18 cellular contexts compared by ENCODE assay signal in genomic region chr5:2696156-2696807, GRCh38. TPM values are rescaled to one million over a fixed set of nuclear protein-coding genes. Genes with fewer than 3 reads are reported as not detected.
"Had no signal": no experiment of that assay in that cellular context is flagged by ENCODE, and none has a peak within 500 bp of the region (broad histone marks: within the 10 kb centered on the region; RNA-seq: fewer than 3 reads in every experiment).

No MANE protein-coding gene starts in this region.

- H3K4me1 Mint-ChIP-seq: immature natural killer cell, nephron had no signal

- H3K4me3 ChIP-seq: coronary artery, heart right ventricle, left ventricle myocardium inferior, lower lobe of right lung, ovary, right atrium auricular region, suprapubic skin, thyroid gland had no signal

- H3K36me3 ChIP-seq: heart right ventricle, left ventricle myocardium inferior, lower lobe of right lung, neutrophil, ovary, right atrium auricular region, suprapubic skin, thyroid gland had no signal

- H3K27ac Mint-ChIP-seq: immature natural killer cell, nephron, type B pancreatic cell had no signal

- H3K4me1 ChIP-seq: heart right ventricle, left ventricle myocardium inferior, lower lobe of right lung, right atrium auricular region, suprapubic skin, thyroid gland had no signal

- H3K4me3 Mint-ChIP-seq: immature natural killer cell, nephron, type B pancreatic cell had no signal

- ATAC-seq: heart right ventricle; lower lobe of right lung; stimulated activated naive CD8-positive, alpha-beta T cell treated with anti-CD3 and anti-CD28 coated beads, Interleukin-15, Interleukin-2, amounts not matched to agents 100 U/mL and 50 U/mL, for 24 hours had no signal

- DNase-seq: effector CD4-positive, alpha-beta T cell; heart right ventricle; immature natural killer cell; left ventricle myocardium inferior; lower lobe of right lung; mesenchymal stem cell; midbrain; ovary; small intestine; stimulated activated CD4-positive, alpha-beta T cell treated with anti-CD3 and anti-CD28 coated beads, Interleukin-12 subunit alpha, Interleukin-12 subunit beta, amount 100 ng/mL, for 4 hours; stimulated activated naive CD8-positive, alpha-beta T cell treated with anti-CD3 and anti-CD28 coated beads, Interleukin-15, Interleukin-2, amounts not matched to agents 100 U/mL and 50 U/mL, for 24 hours; thyroid gland had no signal

- H3K9me3 ChIP-seq: lower lobe of right lung, neutrophil, ovary, suprapubic skin, thyroid gland had no signal

- H3K36me3 Mint-ChIP-seq: immature natural killer cell, type B pancreatic cell had no signal

- H3K27ac ChIP-seq: coronary artery, heart right ventricle, left ventricle myocardium inferior, lower lobe of right lung, neutrophil, ovary, right atrium auricular region, suprapubic skin, thyroid gland had no signal

- H3K27me3 ChIP-seq: neutrophil, ovary, right atrium auricular region, suprapubic skin, thyroid gland had no signal

RNA-seq across cellular contexts. Expression of gene IRX2, which starts 55.2 kb away (rescaled TPM):
- polyA plus RNA-seq: immature natural killer cell had no signal
